ENCODE assay signal across 18 cellular contexts in the genomic region with DNA sequence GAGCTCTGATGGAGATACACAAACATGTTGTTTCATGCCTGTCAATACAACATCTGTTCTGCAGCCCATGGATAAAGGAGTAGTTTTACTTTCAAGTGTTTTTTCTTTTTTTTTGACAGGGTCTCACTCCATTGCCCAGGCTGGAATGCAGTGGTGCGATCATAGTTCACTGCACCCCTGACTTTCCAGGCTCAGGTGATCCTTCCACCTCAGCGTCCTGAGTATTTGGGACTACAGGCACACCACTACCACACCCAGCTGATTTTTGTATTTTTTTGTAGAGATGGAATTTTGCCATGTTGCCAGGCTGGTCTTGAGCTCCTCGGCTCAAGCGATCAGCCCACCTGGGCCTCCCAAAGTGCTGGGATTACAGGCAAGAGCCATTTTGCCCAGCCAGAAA.
DNase-seq lines count a peak whose midpoint lies in the region; ATAC-seq lines count a peak whose summit lies in the region.
"Had no signal": no experiment of that assay in that cellular context is flagged by ENCODE, and none has a peak within 500 bp of the region (broad histone marks: within the 10 kb centered on the region; RNA-seq: fewer than 3 reads in every experiment).

No MANE protein-coding gene starts in this region.

- no peak for ATAC-seq in effector memory CD8-positive, alpha-beta T cell (replicated peaks)
- ATAC-seq: CD8-positive, alpha-beta T cell; GM23338; HCT116 had no signal

- H3K27ac ChIP-seq in thymus (ENCODE audit: low read depth): peak overlapping the region; percentile 13
- H3K27ac ChIP-seq: BLaER1 treated with 17β-estradiol and CSF1 and Interleukin-3, amounts not matched to agents 10 nM and 100 nM; HL-60 had no signal

- POLR2A ChIA-PET in activated CD4-positive, alpha-beta memory T cell treated with anti-CD3 and anti-CD28 coated beads, Interleukin-2, amount 10 ng/mL, durations not matched to agents 7 days and 5 days (lab: Charles Lee): no interaction called here

- DNase-seq in DMS 273 (lab: John Stamatoyannopoulos, UW; ENCODE audit: unreplicated experiment) (peak; percentile 47), NCI-H2171 (lab: John Stamatoyannopoulos, UW) (peak; percentile 88), kidney tubule cell (ENCODE audit: low spot score) (peak; percentile 15)
- DNase-seq in activated CD4-positive, alpha-beta memory T cell treated with anti-CD3 and anti-CD28 coated beads, Interleukin-2, amount 10 ng/mL, durations not matched to agents 7 days and 5 days: no peak
- no peak for DNase-seq in effector memory CD8-positive, alpha-beta T cell
- no peak for DNase-seq in activated naive CD8-positive, alpha-beta T cell treated with anti-CD3 and anti-CD28 coated beads for 36 hours
- DNase-seq: Calu3; CD8-positive, alpha-beta T cell; GDM1; H7; HFFc6; IMR-90 had no signal

- CTCF ChIA-PET in activated CD4-positive, alpha-beta memory T cell treated with anti-CD3 and anti-CD28 coated beads, Interleukin-2, amount 10 ng/mL, durations not matched to agents 7 days and 5 days (lab: Charles Lee): interaction anchor here (1.2 kb wide), 1 partner anchor 9 kb away, joined by 3 read pairs; no protein-coding TSS in a partner anchor

- H3K4me1 ChIP-seq in thymus (ENCODE audit: control insufficient read depth, insufficient read depth, low read length): no peaks in the 10 kb centered on the region
- H3K4me1 ChIP-seq: BLaER1 treated with 17β-estradiol and CSF1 and Interleukin-3, amounts not matched to agents 10 nM and 100 nM had no signal

- no peaks in the 10 kb centered on the region for H3K36me3 ChIP-seq in thymus (ENCODE audit: control insufficient read depth, insufficient read depth)

- H3K27me3 Mint-ChIP-seq in activated CD4-positive, alpha-beta memory T cell treated with anti-CD3 and anti-CD28 coated beads, Interleukin-2, amount 10 ng/mL, durations not matched to agents 7 days and 5 days: no peaks in the 10 kb centered on the region
- H3K27me3 Mint-ChIP-seq in effector memory CD8-positive, alpha-beta T cell: no peaks in the 10 kb centered on the region
- H3K27me3 Mint-ChIP-seq in activated naive CD8-positive, alpha-beta T cell treated with anti-CD3 and anti-CD28 coated beads for 36 hours: no peaks in the 10 kb centered on the region
- H3K27me3 Mint-ChIP-seq: B cell had no signal

- H3K9me3 Mint-ChIP-seq in activated CD4-positive, alpha-beta memory T cell treated with anti-CD3 and anti-CD28 coated beads, Interleukin-2, amount 10 ng/mL, durations not matched to agents 7 days and 5 days: no peaks in the 10 kb centered on the region
- H3K9me3 Mint-ChIP-seq in effector memory CD8-positive, alpha-beta T cell: no peaks in the 10 kb centered on the region
- peaks cover 7% of the 10 kb centered on the region for H3K9me3 Mint-ChIP-seq in activated naive CD8-positive, alpha-beta T cell treated with anti-CD3 and anti-CD28 coated beads for 36 hours
- H3K9me3 Mint-ChIP-seq: CD8-positive, alpha-beta T cell; HFFc6 had no signal

- no peaks in the 10 kb centered on the region for H3K9me3 ChIP-seq in thymus (ENCODE audit: control insufficient read depth)

- no peak overlapping the region for H3K4me3 ChIP-seq in thymus (ENCODE audit: low read length)
- H3K4me3 ChIP-seq: BLaER1 treated with 17β-estradiol and CSF1 and Interleukin-3, amounts not matched to agents 10 nM and 100 nM; GM23338 had no signal

- WGBS in thymus: 94% methylated on average over 4 of the region's 4 CpGs

- peaks cover 31% of the 10 kb centered on the region for H3K36me3 Mint-ChIP-seq in activated CD4-positive, alpha-beta memory T cell treated with anti-CD3 and anti-CD28 coated beads, Interleukin-2, amount 10 ng/mL, durations not matched to agents 7 days and 5 days (ENCODE audit: low read depth)
- peaks cover 14% of the 10 kb centered on the region for H3K36me3 Mint-ChIP-seq in effector memory CD8-positive, alpha-beta T cell (ENCODE audit: insufficient read depth)
- H3K36me3 Mint-ChIP-seq in activated naive CD8-positive, alpha-beta T cell treated with anti-CD3 and anti-CD28 coated beads for 36 hours: peaks cover 36% of the 10 kb centered on the region

- H3K4me1 Mint-ChIP-seq in activated CD4-positive, alpha-beta memory T cell treated with anti-CD3 and anti-CD28 coated beads, Interleukin-2, amount 10 ng/mL, durations not matched to agents 7 days and 5 days: no peaks in the 10 kb centered on the region
- H3K4me1 Mint-ChIP-seq in effector memory CD8-positive, alpha-beta T cell (ENCODE audit: low read depth in 2 of 2): peaks cover 2 to 9% of the 10 kb centered on the region in 2 donors
- peaks cover under 1% of the 10 kb centered on the region for H3K4me1 Mint-ChIP-seq in activated naive CD8-positive, alpha-beta T cell treated with anti-CD3 and anti-CD28 coated beads for 36 hours
- H3K4me1 Mint-ChIP-seq: B cell had no signal

- H3K4me3 Mint-ChIP-seq in activated CD4-positive, alpha-beta memory T cell treated with anti-CD3 and anti-CD28 coated beads, Interleukin-2, amount 10 ng/mL, durations not matched to agents 7 days and 5 days: no peak overlapping the region
- H3K4me3 Mint-ChIP-seq in effector memory CD8-positive, alpha-beta T cell: no peak overlapping the region
- no peak overlapping the region for H3K4me3 Mint-ChIP-seq in activated naive CD8-positive, alpha-beta T cell treated with anti-CD3 and anti-CD28 coated beads for 36 hours
- H3K4me3 Mint-ChIP-seq: B cell; CD8-positive, alpha-beta T cell; GM23338; HFFc6 had no signal

- no peak overlapping the region for H3K27ac Mint-ChIP-seq in activated CD4-positive, alpha-beta memory T cell treated with anti-CD3 and anti-CD28 coated beads, Interleukin-2, amount 10 ng/mL, durations not matched to agents 7 days and 5 days
- H3K27ac Mint-ChIP-seq in effector memory CD8-positive, alpha-beta T cell: no peak overlapping the region
- H3K27ac Mint-ChIP-seq in activated naive CD8-positive, alpha-beta T cell treated with anti-CD3 and anti-CD28 coated beads for 36 hours: no peak overlapping the region
- H3K27ac Mint-ChIP-seq: B cell, GM23338, HFFc6 had no signal

- no peaks in the 10 kb centered on the region for H3K27me3 ChIP-seq in thymus (ENCODE audit: control insufficient read depth, insufficient read depth)
- H3K27me3 ChIP-seq: BLaER1 treated with 17β-estradiol and CSF1 and Interleukin-3, amounts not matched to agents 10 nM and 100 nM had no signal

Comparison
In these comparisons a context has a peak if more than half of its experiments do, and no peak if none do; other contexts are left out.
1. DNase-seq: peak in DMS 273 (single experiment), NCI-H2171 (single experiment) and kidney tubule cell (single experiment); none in activated CD4-positive, alpha-beta memory T cell treated with anti-CD3 and anti-CD28 coated beads, Interleukin-2, amount 10 ng/mL, durations not matched to agents 7 days and 5 days (single experiment), effector memory CD8-positive, alpha-beta T cell (0 of 3) and activated naive CD8-positive, alpha-beta T cell treated with anti-CD3 and anti-CD28 coated beads for 36 hours (single experiment).